In the genomic region with DNA sequence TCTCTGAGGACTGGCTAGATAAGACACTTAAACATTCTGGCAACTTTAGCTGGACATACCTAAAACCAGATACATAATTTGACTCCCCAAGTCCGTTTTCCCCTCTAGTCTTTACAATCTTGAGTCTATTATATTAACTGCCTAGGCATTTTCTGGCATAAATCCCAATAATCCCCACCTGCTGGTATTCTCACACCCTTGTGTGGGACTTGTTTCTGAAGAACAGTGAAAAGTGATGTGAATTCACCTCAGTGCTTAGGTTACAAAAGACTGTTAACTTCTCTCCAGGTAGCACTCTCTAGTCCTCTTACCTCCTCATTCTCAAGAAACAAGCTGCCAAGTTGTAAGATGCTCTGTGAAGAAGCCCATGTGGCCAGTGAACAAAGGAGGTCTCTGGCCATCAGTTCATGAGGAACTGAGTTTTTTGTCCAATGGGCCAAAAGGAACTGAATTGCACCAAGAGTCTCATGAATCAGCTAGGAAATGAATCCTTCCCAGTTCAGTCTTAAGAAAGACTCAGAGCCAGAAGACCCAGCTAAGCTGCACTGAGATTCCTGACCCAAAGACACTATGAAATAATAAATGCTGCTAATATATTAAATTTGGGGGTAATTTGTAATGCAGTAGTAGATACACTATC, we compare ENCODE assay signal across 15 cellular contexts. TPM values are rescaled to one million over a fixed set of nuclear protein-coding genes. Genes with fewer than 3 reads are reported as not detected.
DNase-seq lines count a peak whose midpoint lies in the region; ATAC-seq and TF ChIP-seq lines count a peak whose summit lies in the region.
"Had no signal": no experiment of that assay in that cellular context is flagged by ENCODE, and none has a peak within 500 bp of the region (broad histone marks: within the 10 kb centered on the region; RNA-seq: fewer than 3 reads in every experiment).

No MANE protein-coding gene starts in this region.

- peak overlapping the region; percentile 69 for H3K4me3 Mint-ChIP-seq in neural crest cell
- H3K4me3 Mint-ChIP-seq: activated CD4-positive, alpha-beta memory T cell treated with anti-CD3 and anti-CD28 coated beads, Interleukin-2, amount 10 ng/mL, durations not matched to agents 7 days and 5 days; stimulated activated naive CD8-positive, alpha-beta T cell treated with anti-CD3 and anti-CD28 coated beads, Interleukin-15, amount 100 ng/mL, for 72 hours had no signal

- H3K4me3 ChIP-seq in DOHH2 (ENCODE audit: low read length) (peak overlapping the region; percentile 58), Loucy (ENCODE audit: low read length, poor library complexity, severe bottlenecking) (peak overlapping the region; percentile 82), coronary artery (peak overlapping the region; percentile 36), testis (no peak overlapping the region)
- H3K4me3 ChIP-seq: prostate gland had no signal

- H3F3A ChIP-seq in DOHH2 (ENCODE audit: control insufficient read depth, insufficient read depth), result peaks cover 22% of the 10 kb centered on the region
- H3F3A ChIP-seq in Loucy (ENCODE audit: low read depth), result no peaks in the 10 kb centered on the region

- TF ChIP-seq CTCF in DOHH2 (IDR thresholded peaks at IDR 0.05; ENCODE audit: low read depth, low read length, poor library complexity, severe bottlenecking) (no peak), Loucy (conservative IDR thresholded peaks at IDR 0.05; ENCODE audit: low read length) (no peak), coronary artery (IDR thresholded peaks at IDR 0.05) (no peak), neural crest cell (conservative IDR thresholded peaks at IDR 0.05) (no peak), testis (IDR thresholded peaks at IDR 0.05) (no peak)

- H3K4me2 ChIP-seq in DOHH2 (ENCODE audit: low read length) (peak overlapping the region; percentile 66), Loucy (ENCODE audit: low read depth, low read length, poor library complexity, severe bottlenecking) (peak overlapping the region; percentile 91)

- H3K79me2 ChIP-seq in DOHH2 (ENCODE audit: control insufficient read depth, low read length) (peaks cover 85% of the 10 kb centered on the region), Loucy (ENCODE audit: insufficient read depth, low read length) (peaks cover 72% of the 10 kb centered on the region)

- H3K4me1 ChIP-seq in DOHH2 (ENCODE audit: control insufficient read depth, low read length) (peaks cover 54% of the 10 kb centered on the region), Loucy (ENCODE audit: insufficient read depth, low read length, poor library complexity, severe bottlenecking) (peaks cover 54% of the 10 kb centered on the region), testis (peaks cover 8% of the 10 kb centered on the region)
- H3K4me1 ChIP-seq: prostate gland had no signal

- peak overlapping the region; percentile 47 for H3K9ac ChIP-seq in Loucy (ENCODE audit: low read depth, low read length, poor library complexity, severe bottlenecking)

- H3K36me3 ChIP-seq in DOHH2 (ENCODE audit: control insufficient read depth, low read length) (peaks cover 21% of the 10 kb centered on the region), Loucy (ENCODE audit: insufficient read depth, low read length) (peaks cover 3% of the 10 kb centered on the region; the same call in 1 of the 2 replicates), testis (ENCODE audit: low read depth, missing control alignments) (no peaks in the 10 kb centered on the region)
- H3K36me3 ChIP-seq: prostate gland had no signal

- H3K27ac ChIP-seq in DOHH2 (ENCODE audit: low read depth, low read length), result no peak overlapping the region; the same call in 1 of the 2 replicates
- no peak overlapping the region for H3K27ac ChIP-seq in coronary artery
- H3K27ac ChIP-seq in testis, result peak overlapping the region in 1 of 2 donors; percentile 33
- H3K27ac ChIP-seq: prostate gland had no signal

- H3K36me3 Mint-ChIP-seq in neural crest cell (ENCODE audit: low read depth), result no peaks in the 10 kb centered on the region

- no peaks in the 10 kb centered on the region for H3K9me3 ChIP-seq in DOHH2 (ENCODE audit: control insufficient read depth, insufficient read depth, low read length)
- no peaks in the 10 kb centered on the region for H3K9me3 ChIP-seq in Loucy (ENCODE audit: insufficient read depth, low read depth, low read length)
- H3K9me3 ChIP-seq in testis, result no peaks in the 10 kb centered on the region
- H3K9me3 ChIP-seq: prostate gland had no signal

- intact Hi-C loops in testis (cut with DNase I; ENCODE audit: low total_unique reads), result no loop called here

- H3K27me3 ChIP-seq in DOHH2 (ENCODE audit: control insufficient read depth, low read length) (no peaks in the 10 kb centered on the region), Loucy (ENCODE audit: insufficient read depth, low read length, poor library complexity, severe bottlenecking) (no peaks in the 10 kb centered on the region), testis (no peaks in the 10 kb centered on the region)

- H3K4me1 Mint-ChIP-seq in neural crest cell, result peaks cover 35% of the 10 kb centered on the region

- H3K27me3 Mint-ChIP-seq in neural crest cell (ENCODE audit: low read depth), result no peaks in the 10 kb centered on the region
- H3K27me3 Mint-ChIP-seq: activated CD4-positive, alpha-beta memory T cell treated with anti-CD3 and anti-CD28 coated beads, Interleukin-2, amount 10 ng/mL, durations not matched to agents 7 days and 5 days; stimulated activated naive CD8-positive, alpha-beta T cell treated with anti-CD3 and anti-CD28 coated beads, Interleukin-15, amount 100 ng/mL, for 72 hours had no signal

- H3K9me2 ChIP-seq in DOHH2 (replicated peaks; ENCODE audit: control insufficient read depth, low read length) (no peaks in the 10 kb centered on the region), Loucy (replicated peaks; ENCODE audit: low read depth, low read length) (no peaks in the 10 kb centered on the region)

- no peak overlapping the region for H3K27ac Mint-ChIP-seq in neural crest cell (ENCODE audit: unreplicated experiment)
- H3K27ac Mint-ChIP-seq: activated CD4-positive, alpha-beta memory T cell treated with anti-CD3 and anti-CD28 coated beads, Interleukin-2, amount 10 ng/mL, durations not matched to agents 7 days and 5 days; activated naive CD4-positive, alpha-beta T cell treated with anti-CD3 and anti-CD28 coated beads, Interleukin-2, amount 50 U/mL, for 72 hours; stimulated activated naive CD8-positive, alpha-beta T cell treated with anti-CD3 and anti-CD28 coated beads, Interleukin-15, amount 100 ng/mL, for 72 hours had no signal

- TF ChIP-seq POLR2A in testis (IDR thresholded peaks at IDR 0.05), result no peak

- 56 to 83% methylated on average over 1 of the region's 1 CpG for WGBS in testis, 2 donors

- H3K9me3 Mint-ChIP-seq in neural crest cell, result no peaks in the 10 kb centered on the region
- H3K9me3 Mint-ChIP-seq: activated CD4-positive, alpha-beta memory T cell treated with anti-CD3 and anti-CD28 coated beads, Interleukin-2, amount 10 ng/mL, durations not matched to agents 7 days and 5 days; activated naive CD4-positive, alpha-beta T cell treated with anti-CD3 and anti-CD28 coated beads, Interleukin-2, amount 50 U/mL, for 72 hours; stimulated activated naive CD8-positive, alpha-beta T cell treated with anti-CD3 and anti-CD28 coated beads, Interleukin-15, amount 100 ng/mL, for 72 hours had no signal

- H2AFZ ChIP-seq in Loucy (ENCODE audit: low read length), result no peak overlapping the region

- DNase-seq in coronary artery (ENCODE audit: low spot score) (no peak), neural crest cell (ENCODE audit: low read depth, low spot score) (no peak), testis (no peak), NCI-H1694 treated with DMSO at 0.1 percent for 48 hours (lab: John Stamatoyannopoulos, UW) (no peak)
- DNase-seq in stimulated activated naive CD8-positive, alpha-beta T cell treated with anti-CD3 and anti-CD28 coated beads, Interleukin-15, Interleukin-2, amounts not matched to agents 100 U/mL and 50 U/mL, for 24 hours, result no peak
- DNase-seq: activated CD4-positive, alpha-beta memory T cell treated with anti-CD3 and anti-CD28 coated beads, Interleukin-2, amount 10 ng/mL, durations not matched to agents 7 days and 5 days; H7; left ventricle myocardium superior; NCI-H1930; stimulated activated CD4-positive, alpha-beta T cell treated with anti-CD3 and anti-CD28 coated beads, Interleukin-2, amount 100 ng/mL, for 24 hours; stimulated activated naive CD8-positive, alpha-beta T cell treated with anti-CD3 and anti-CD28 coated beads, Interleukin-15, amount 100 ng/mL, for 72 hours had no signal

- no peaks in the 10 kb centered on the region; the same call in 1 of the 2 replicates for H4K20me1 ChIP-seq in DOHH2 (ENCODE audit: control insufficient read depth, insufficient read depth, low read depth, low read length)
- H4K20me1 ChIP-seq in Loucy (ENCODE audit: insufficient read depth, low read length, poor library complexity, severe bottlenecking), result peaks cover 59% of the 10 kb centered on the region

- no peak for ATAC-seq in stimulated activated naive CD8-positive, alpha-beta T cell treated with anti-CD3 and anti-CD28 coated beads, Interleukin-15, Interleukin-2, amounts not matched to agents 100 U/mL and 50 U/mL, for 24 hours
- ATAC-seq: activated naive CD4-positive, alpha-beta T cell treated with anti-CD3 and anti-CD28 coated beads, Interleukin-2, amount 50 U/mL, for 72 hours; left ventricle myocardium superior; stimulated activated naive CD8-positive, alpha-beta T cell treated with anti-CD3 and anti-CD28 coated beads, Interleukin-15, amount 100 ng/mL, for 72 hours had no signal

RNA-seq across cellular contexts. Expression of gene OSBPL11, which starts 4.1 kb away (rescaled TPM):
- total RNA-seq in neural crest cell (24.2 and 25.2 TPM in 2 replicates), testis (10 to 100 TPM; 27.0 to 37.9 TPM)
- 19.2 TPM for polyA plus RNA-seq in testis (ENCODE audit: insufficient read depth, low read depth, low replicate concordance)

Comparison
In these comparisons a context has a peak if more than half of its experiments do, and no peak if none do; other contexts are left out.
1. H3K4me3 ChIP-seq: peak in DOHH2 (single experiment), Loucy (single experiment) and coronary artery (single experiment); none in testis (0 of 2).